8 cellular contexts compared by ENCODE assay signal in the genomic region with DNA sequence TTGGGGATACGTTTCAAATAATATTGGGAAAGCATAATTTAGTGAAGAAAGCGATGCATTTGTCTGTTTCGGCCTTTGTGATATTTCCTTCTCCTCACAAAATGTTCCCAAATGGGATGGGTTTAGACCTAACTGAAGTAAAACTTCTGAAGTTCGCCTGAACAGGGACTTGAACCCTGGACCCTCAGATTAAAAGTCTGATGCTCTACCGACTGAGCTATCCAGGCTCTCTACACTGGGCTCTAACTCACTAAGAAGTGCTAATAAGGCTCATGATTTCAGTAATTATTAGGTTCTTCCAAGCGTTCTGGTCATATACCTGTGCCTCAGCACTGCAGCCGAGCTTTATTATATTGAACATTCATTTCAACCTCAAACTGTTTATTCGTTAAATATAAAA.
DNase-seq lines count a peak whose midpoint lies in the region; ATAC-seq and TF ChIP-seq lines count a peak whose summit lies in the region.

No MANE protein-coding gene starts in this region.

- DNase-seq in Daoy (ENCODE audit: low read depth): peak; percentile 77
- peak; percentile 67 for DNase-seq in HT-29 (ENCODE audit: low spot score)
- peak; percentile 92 for DNase-seq in SK-MEL-5 (ENCODE audit: low read depth, low spot score)
- DNase-seq in iPS-NIHi7 (ENCODE audit: extremely low spot score): peak; percentile 24
- DNase-seq in natural killer cell: no peak
- DNase-seq in sigmoid colon: no peak

- H3K36me3 Mint-ChIP-seq in natural killer cell: no peaks in the 10 kb centered on the region

- peaks cover 20 to 90% (median 55%) of the 10 kb centered on the region in 3 donors for H3K27me3 ChIP-seq in sigmoid colon

- 25 to 32% methylated on average over 8 of the region's 8 CpGs for WGBS in sigmoid colon, 2 donors

- H3K27me3 Mint-ChIP-seq in natural killer cell (ENCODE audit: low read depth in 2 of 2): peaks cover 18 to 24% of the 10 kb centered on the region in 2 donors

- H3K27ac ChIP-seq in sigmoid colon: no peak overlapping the region

- H3K9me3 ChIP-seq in sigmoid colon: no peaks in the 10 kb centered on the region

- H3K36me3 ChIP-seq in sigmoid colon: no peaks in the 10 kb centered on the region

- no peaks in the 10 kb centered on the region for H3K4me1 Mint-ChIP-seq in natural killer cell

- no peak overlapping the region for H3K27ac Mint-ChIP-seq in natural killer cell

- no peak for TF ChIP-seq EP300 in sigmoid colon (IDR thresholded peaks at IDR 0.05)

- in situ Hi-C loops in SK-MEL-5 (cut with HindIII; ENCODE audit: low pct_unique_long_range_greater_than_20kb, low sequenced_read_pairs): no loop called here

- no peak overlapping the region for H3K4me3 ChIP-seq in sigmoid colon

- H3K9me3 Mint-ChIP-seq in natural killer cell: no peaks in the 10 kb centered on the region

- TF ChIP-seq POLR2A in sigmoid colon (IDR thresholded peaks at IDR 0.05): no peak

- TF ChIP-seq CTCF in natural killer cell (IDR thresholded peaks at IDR 0.05) (no peak), sigmoid colon (IDR thresholded peaks at IDR 0.05) (no peak)

- no peak overlapping the region for H3K4me3 Mint-ChIP-seq in natural killer cell

- H3K4me1 ChIP-seq in sigmoid colon: no peaks in the 10 kb centered on the region

- ATAC-seq in natural killer cell (no peak), GM21619 (IDR thresholded peaks at IDR 0.05; ENCODE audit: unreplicated experiment) (no peak), HG03039 (IDR thresholded peaks at IDR 0.05; ENCODE audit: unreplicated experiment) (no peak)

- intact Hi-C loops in natural killer cell (cut with micrococcal nuclease): no loop called here
- intact Hi-C loops in sigmoid colon (cut with DNase I): no loop called here

Comparison
In these comparisons a context has a peak if more than half of its experiments do, and no peak if none do; other contexts are left out.
1. DNase-seq: peak in Daoy (single experiment), HT-29 (single experiment), SK-MEL-5 (single experiment) and iPS-NIHi7 (single experiment); none in natural killer cell (single experiment) and sigmoid colon (single experiment).